1 cellular context compared by ENCODE assay signal in genomic region chr17:17538417-17539391, GRCh38.
TF ChIP-seq lines count a peak whose summit lies in the region.

No MANE protein-coding gene starts in this region.

TF ChIP-seq in HepG2, 621 proteins besides CTCF, POLR2A, EP300 and RAD21 (continued from another document and continues in another):
- TF ChIP-seq HOXA3 (CRISPR knock-in tag; IDR thresholded peaks at IDR 0.05): peak; percentile 47; the same call in 1 of the 2 replicates
- TF ChIP-seq KDM3A (CRISPR knock-in tag; IDR thresholded peaks at IDR 0.05; ENCODE audit: low read depth): 0 out of 2 replicates have a peak, but pooled peaks have one; percentile 33
- TF ChIP-seq NCOR1 (IDR thresholded peaks at IDR 0.05; ENCODE audit: borderline replicate concordance, low read length): peak; percentile 91; the same call in 1 of the 2 replicates
- TF ChIP-seq, protein P1, sequence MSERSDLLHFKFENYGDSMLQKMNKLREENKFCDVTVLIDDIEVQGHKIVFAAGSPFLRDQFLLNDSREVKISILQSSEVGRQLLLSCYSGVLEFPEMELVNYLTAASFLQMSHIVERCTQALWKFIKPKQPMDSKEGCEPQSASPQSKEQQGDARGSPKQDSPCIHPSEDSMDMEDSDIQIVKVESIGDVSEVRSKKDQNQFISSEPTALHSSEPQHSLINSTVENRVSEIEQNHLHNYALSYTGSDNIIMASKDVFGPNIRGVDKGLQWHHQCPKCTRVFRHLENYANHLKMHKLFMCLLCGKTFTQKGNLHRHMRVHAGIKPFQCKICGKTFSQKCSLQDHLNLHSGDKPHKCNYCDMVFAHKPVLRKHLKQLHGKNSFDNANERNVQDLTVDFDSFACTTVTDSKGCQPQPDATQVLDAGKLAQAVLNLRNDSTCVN (CRISPR knock-in tag; IDR thresholded peaks at IDR 0.05; ENCODE audit: borderline replicate concordance): peak; percentile 36; the same call in 1 of the 2 replicates
- TF ChIP-seq ZMAT3 (CRISPR knock-in tag; conservative IDR thresholded peaks at IDR 0.05): no peak
- TF ChIP-seq NCOA2 (CRISPR knock-in tag; IDR thresholded peaks at IDR 0.05): peak; percentile 95
- peak; percentile 87; the same call in 1 of the 2 replicates for TF ChIP-seq ZFP36L1 (CRISPR knock-in tag; IDR thresholded peaks at IDR 0.05)
- no peak for TF ChIP-seq NONO (IDR thresholded peaks at IDR 0.05)
- peak; percentile 67; the same call in 1 of the 2 replicates for TF ChIP-seq NONO (CRISPR knock-in tag; conservative IDR thresholded peaks at IDR 0.05)
- peak; percentile 67; the same call in 1 of the 2 replicates for TF ChIP-seq ZKSCAN8 (CRISPR knock-in tag; IDR thresholded peaks at IDR 0.05; ENCODE audit: borderline replicate concordance)
- no peak for TF ChIP-seq ZNF850 (CRISPR knock-in tag; conservative IDR thresholded peaks at IDR 0.05)
- TF ChIP-seq, protein P2, sequence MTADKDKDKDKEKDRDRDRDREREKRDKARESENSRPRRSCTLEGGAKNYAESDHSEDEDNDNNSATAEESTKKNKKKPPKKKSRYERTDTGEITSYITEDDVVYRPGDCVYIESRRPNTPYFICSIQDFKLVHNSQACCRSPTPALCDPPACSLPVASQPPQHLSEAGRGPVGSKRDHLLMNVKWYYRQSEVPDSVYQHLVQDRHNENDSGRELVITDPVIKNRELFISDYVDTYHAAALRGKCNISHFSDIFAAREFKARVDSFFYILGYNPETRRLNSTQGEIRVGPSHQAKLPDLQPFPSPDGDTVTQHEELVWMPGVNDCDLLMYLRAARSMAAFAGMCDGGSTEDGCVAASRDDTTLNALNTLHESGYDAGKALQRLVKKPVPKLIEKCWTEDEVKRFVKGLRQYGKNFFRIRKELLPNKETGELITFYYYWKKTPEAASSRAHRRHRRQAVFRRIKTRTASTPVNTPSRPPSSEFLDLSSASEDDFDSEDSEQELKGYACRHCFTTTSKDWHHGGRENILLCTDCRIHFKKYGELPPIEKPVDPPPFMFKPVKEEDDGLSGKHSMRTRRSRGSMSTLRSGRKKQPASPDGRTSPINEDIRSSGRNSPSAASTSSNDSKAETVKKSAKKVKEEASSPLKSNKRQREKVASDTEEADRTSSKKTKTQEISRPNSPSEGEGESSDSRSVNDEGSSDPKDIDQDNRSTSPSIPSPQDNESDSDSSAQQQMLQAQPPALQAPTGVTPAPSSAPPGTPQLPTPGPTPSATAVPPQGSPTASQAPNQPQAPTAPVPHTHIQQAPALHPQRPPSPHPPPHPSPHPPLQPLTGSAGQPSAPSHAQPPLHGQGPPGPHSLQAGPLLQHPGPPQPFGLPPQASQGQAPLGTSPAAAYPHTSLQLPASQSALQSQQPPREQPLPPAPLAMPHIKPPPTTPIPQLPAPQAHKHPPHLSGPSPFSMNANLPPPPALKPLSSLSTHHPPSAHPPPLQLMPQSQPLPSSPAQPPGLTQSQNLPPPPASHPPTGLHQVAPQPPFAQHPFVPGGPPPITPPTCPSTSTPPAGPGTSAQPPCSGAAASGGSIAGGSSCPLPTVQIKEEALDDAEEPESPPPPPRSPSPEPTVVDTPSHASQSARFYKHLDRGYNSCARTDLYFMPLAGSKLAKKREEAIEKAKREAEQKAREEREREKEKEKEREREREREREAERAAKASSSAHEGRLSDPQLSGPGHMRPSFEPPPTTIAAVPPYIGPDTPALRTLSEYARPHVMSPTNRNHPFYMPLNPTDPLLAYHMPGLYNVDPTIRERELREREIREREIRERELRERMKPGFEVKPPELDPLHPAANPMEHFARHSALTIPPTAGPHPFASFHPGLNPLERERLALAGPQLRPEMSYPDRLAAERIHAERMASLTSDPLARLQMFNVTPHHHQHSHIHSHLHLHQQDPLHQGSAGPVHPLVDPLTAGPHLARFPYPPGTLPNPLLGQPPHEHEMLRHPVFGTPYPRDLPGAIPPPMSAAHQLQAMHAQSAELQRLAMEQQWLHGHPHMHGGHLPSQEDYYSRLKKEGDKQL (CRISPR knock-in tag; IDR thresholded peaks at IDR 0.05; ENCODE audit: low read depth): peak; percentile 87
- peak; percentile 13; the same call in 1 of the 2 replicates for TF ChIP-seq GABPB1 (CRISPR knock-in tag; IDR thresholded peaks at IDR 0.05)
- peak; percentile 52; the same call in 1 of the 2 replicates for TF ChIP-seq ZSCAN21 (CRISPR knock-in tag; IDR thresholded peaks at IDR 0.05; ENCODE audit: borderline replicate concordance)
- 0 out of 2 replicates have a peak, but pooled peaks have one; percentile 42 for TF ChIP-seq ZNF605 (CRISPR knock-in tag; IDR thresholded peaks at IDR 0.05)
- TF ChIP-seq SKIL (CRISPR knock-in tag; IDR thresholded peaks at IDR 0.05; ENCODE audit: borderline replicate concordance): peak; percentile 94
- peak; percentile 93 for TF ChIP-seq FOXA1 (IDR thresholded peaks at IDR 0.05)
- peak; percentile 97 for TF ChIP-seq FOXA1 (CRISPR knock-in tag; IDR thresholded peaks at IDR 0.05)
- TF ChIP-seq ATF4 (CRISPR knock-in tag; IDR thresholded peaks at IDR 0.05): peak in 1 of 2 experiments; percentile 56; a peak in 1 of 4 replicates
- no peak for TF ChIP-seq EED (CRISPR knock-in tag; IDR thresholded peaks at IDR 0.05)
- no peak for TF ChIP-seq ZNF18 (CRISPR knock-in tag; IDR thresholded peaks at IDR 0.05; ENCODE audit: insufficient replicate concordance)
- TF ChIP-seq ZNF761 (CRISPR knock-in tag; conservative IDR thresholded peaks at IDR 0.05): no peak
- no peak for TF ChIP-seq ZNF354B (CRISPR knock-in tag; IDR thresholded peaks at IDR 0.05)
- TF ChIP-seq SOX6 (IDR thresholded peaks at IDR 0.05): no peak
- TF ChIP-seq SOX6 (CRISPR knock-in tag; IDR thresholded peaks at IDR 0.05): peak; percentile 94
- TF ChIP-seq KIAA2018 (CRISPR knock-in tag; IDR thresholded peaks at IDR 0.05; ENCODE audit: borderline replicate concordance): no peak
- TF ChIP-seq ARID2 (CRISPR knock-in tag; IDR thresholded peaks at IDR 0.05; ENCODE audit: borderline replicate concordance): peak; percentile 85; the same call in 1 of the 2 replicates
- no peak for TF ChIP-seq STAG1 (CRISPR knock-in tag; IDR thresholded peaks at IDR 0.05)
- TF ChIP-seq, protein P3, sequence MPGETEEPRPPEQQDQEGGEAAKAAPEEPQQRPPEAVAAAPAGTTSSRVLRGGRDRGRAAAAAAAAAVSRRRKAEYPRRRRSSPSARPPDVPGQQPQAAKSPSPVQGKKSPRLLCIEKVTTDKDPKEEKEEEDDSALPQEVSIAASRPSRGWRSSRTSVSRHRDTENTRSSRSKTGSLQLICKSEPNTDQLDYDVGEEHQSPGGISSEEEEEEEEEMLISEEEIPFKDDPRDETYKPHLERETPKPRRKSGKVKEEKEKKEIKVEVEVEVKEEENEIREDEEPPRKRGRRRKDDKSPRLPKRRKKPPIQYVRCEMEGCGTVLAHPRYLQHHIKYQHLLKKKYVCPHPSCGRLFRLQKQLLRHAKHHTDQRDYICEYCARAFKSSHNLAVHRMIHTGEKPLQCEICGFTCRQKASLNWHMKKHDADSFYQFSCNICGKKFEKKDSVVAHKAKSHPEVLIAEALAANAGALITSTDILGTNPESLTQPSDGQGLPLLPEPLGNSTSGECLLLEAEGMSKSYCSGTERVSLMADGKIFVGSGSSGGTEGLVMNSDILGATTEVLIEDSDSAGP (CRISPR knock-in tag; IDR thresholded peaks at IDR 0.05; ENCODE audit: borderline replicate concordance): no peak
- no peak for TF ChIP-seq CBFB (CRISPR knock-in tag; IDR thresholded peaks at IDR 0.05)
- TF ChIP-seq MLX (CRISPR knock-in tag; IDR thresholded peaks at IDR 0.05): peak; percentile 97
